Comparison of ENCODE assay signal across 27 cellular contexts in the genomic region with DNA sequence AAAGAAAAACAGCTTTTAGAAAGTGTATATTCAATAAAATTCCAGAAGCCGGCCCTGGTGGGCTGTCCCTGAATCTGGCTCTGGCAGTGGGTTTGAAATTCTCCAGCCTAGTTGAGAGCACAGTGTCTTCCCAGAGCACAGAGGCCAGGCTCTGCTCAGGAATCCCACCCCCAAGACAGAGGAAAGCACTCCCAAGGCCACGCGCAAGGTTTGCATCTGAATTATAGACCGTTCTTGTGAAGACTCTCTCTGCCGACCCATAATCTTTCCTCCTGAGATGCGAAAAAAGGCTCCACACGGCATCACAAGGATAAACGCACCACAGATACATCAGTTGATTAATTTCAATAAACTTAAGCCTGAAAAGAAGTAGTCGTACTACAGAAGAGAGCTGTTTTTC.
"Had no signal": no experiment of that assay in that cellular context is flagged by ENCODE, and none has a peak within 500 bp of the region (broad histone marks: within the 10 kb centered on the region; RNA-seq: fewer than 3 reads in every experiment).

No MANE protein-coding gene starts in this region.

- H3K9me3 Mint-ChIP-seq: activated CD4-positive, alpha-beta memory T cell treated with anti-CD3 and anti-CD28 coated beads, Interleukin-2, amount 10 ng/mL, durations not matched to agents 7 days and 5 days; activated naive CD4-positive, alpha-beta T cell treated with anti-CD3 and anti-CD28 coated beads for 36 hours; activated T-helper 17 cell treated with anti-CD3 and anti-CD28 coated beads, Interleukin-2, amount 50 U/mL, for 72 hours; central memory CD8-positive, alpha-beta T cell had no signal

- H3K4me3 Mint-ChIP-seq: activated CD4-positive, alpha-beta memory T cell treated with anti-CD3 and anti-CD28 coated beads, Interleukin-2, amount 10 ng/mL, durations not matched to agents 7 days and 5 days; activated CD4-positive, alpha-beta T cell treated with anti-CD3 and anti-CD28 coated beads for 36 hours; activated naive CD4-positive, alpha-beta T cell treated with anti-CD3 and anti-CD28 coated beads for 36 hours; activated naive CD8-positive, alpha-beta T cell; activated T-helper 17 cell treated with anti-CD3 and anti-CD28 coated beads, Interleukin-2, amount 50 U/mL, for 72 hours; central memory CD8-positive, alpha-beta T cell had no signal

- DNase-seq: activated CD4-positive, alpha-beta memory T cell treated with anti-CD3 and anti-CD28 coated beads, Interleukin-2, amount 10 ng/mL, durations not matched to agents 7 days and 5 days; activated CD4-positive, alpha-beta T cell treated with anti-CD3 and anti-CD28 coated beads for 36 hours; activated CD4-positive, alpha-beta T cell treated with anti-CD3 and anti-CD28 coated beads, Interleukin-2, amount 50 U/mL, for 1 hour; activated gamma-delta T cell; activated naive CD4-positive, alpha-beta T cell treated with anti-CD3 and anti-CD28 coated beads for 36 hours; activated T-cell treated with anti-CD3 and anti-CD28 coated beads for 4 hours; activated T-cell treated with anti-CD3 and anti-CD28 coated beads, Interleukin-2, amount 50 U/mL, for 48 hours; amygdala; NCI-H1092; NCI-H1417; NCI-H2029; NCI-H2107; NCI-H2171 treated with DMSO at 0.1 percent for 48 hours; NCI-H226; NCI-H526; NCI-H774; NK-92 treated with Interleukin-12 subunit alpha and Interleukin-12 subunit beta, amount 100 ng/mL, for 24 hours; OCI-M1; RPMI8226; SK-N-SH; T-helper 1 cell had no signal

- H3K27ac Mint-ChIP-seq: activated CD4-positive, alpha-beta memory T cell treated with anti-CD3 and anti-CD28 coated beads, Interleukin-2, amount 10 ng/mL, durations not matched to agents 7 days and 5 days; activated CD4-positive, alpha-beta T cell treated with anti-CD3 and anti-CD28 coated beads for 36 hours; activated naive CD4-positive, alpha-beta T cell treated with anti-CD3 and anti-CD28 coated beads for 36 hours; activated naive CD8-positive, alpha-beta T cell; activated T-helper 17 cell treated with anti-CD3 and anti-CD28 coated beads, Interleukin-2, amount 50 U/mL, for 72 hours had no signal

- H3K4me1 Mint-ChIP-seq: activated CD4-positive, alpha-beta memory T cell treated with anti-CD3 and anti-CD28 coated beads, Interleukin-2, amount 10 ng/mL, durations not matched to agents 7 days and 5 days; activated CD4-positive, alpha-beta T cell treated with anti-CD3 and anti-CD28 coated beads for 36 hours; activated T-helper 17 cell treated with anti-CD3 and anti-CD28 coated beads, Interleukin-2, amount 50 U/mL, for 72 hours; central memory CD8-positive, alpha-beta T cell had no signal

- ATAC-seq: activated CD4-positive, alpha-beta T cell treated with anti-CD3 and anti-CD28 coated beads for 36 hours; activated T-helper 17 cell treated with anti-CD3 and anti-CD28 coated beads, Interleukin-2, amount 50 U/mL, for 72 hours; Panc1; Right ventricle myocardium inferior had no signal

- H3K27me3 Mint-ChIP-seq: activated CD4-positive, alpha-beta memory T cell treated with anti-CD3 and anti-CD28 coated beads, Interleukin-2, amount 10 ng/mL, durations not matched to agents 7 days and 5 days; activated naive CD8-positive, alpha-beta T cell; activated T-helper 17 cell treated with anti-CD3 and anti-CD28 coated beads, Interleukin-2, amount 50 U/mL, for 72 hours; central memory CD8-positive, alpha-beta T cell had no signal

- H3K36me3 Mint-ChIP-seq: activated naive CD8-positive, alpha-beta T cell; brain had no signal
